In genomic region chr17:60107526-60108257, GRCh38 we compare ENCODE assay signal across 19 cellular contexts. TPM values are rescaled to one million over a fixed set of nuclear protein-coding genes. Genes with fewer than 3 reads are reported as not detected.
DNase-seq lines count a peak whose midpoint lies in the region; FAIRE-seq and TF ChIP-seq lines count a peak whose summit lies in the region.
"Had no signal": no experiment of that assay in that cellular context is flagged by ENCODE, and none has a peak within 500 bp of the region (broad histone marks: within the 10 kb centered on the region; RNA-seq: fewer than 3 reads in every experiment).

No MANE protein-coding gene starts in this region.

- TF ChIP-seq POLR2A in breast epithelium (IDR thresholded peaks at IDR 0.05) = no peak

- H3K79me2 ChIP-seq in OCI-LY1 (ENCODE audit: insufficient read depth, low read length) = no peaks in the 10 kb centered on the region
- H3K79me2 ChIP-seq in OCI-LY7 (ENCODE audit: insufficient read depth, low read depth, low read length) = no peaks in the 10 kb centered on the region

- TF ChIP-seq CTCF in breast epithelium (IDR thresholded peaks at IDR 0.05) (no peak), OCI-LY1 (IDR thresholded peaks at IDR 0.05; ENCODE audit: low read length) (peak; percentile 9; the same call in 1 of the 2 replicates), fibroblast of pulmonary artery (IDR thresholded peaks at IDR 0.05; ENCODE audit: low read length, missing control alignments) (peak; percentile 17), glutamatergic neuron (IDR thresholded peaks at IDR 0.05; ENCODE audit: partially characterized antibody, unreplicated experiment) (no peak), OCI-LY7 (conservative IDR thresholded peaks at IDR 0.05; ENCODE audit: low read length) (no peak)

- in situ Hi-C loops in T47D (cut with HindIII; ENCODE audit: low pct_unique_long_range_greater_than_20kb, low sequenced_read_pairs) = no loop called here

- POLR2A ChIA-PET in OCI-LY7 (lab: Charles Lee) = no interaction called here

- no peak overlapping the region for H2AFZ ChIP-seq in OCI-LY1 (ENCODE audit: low read length)
- no peak overlapping the region for H2AFZ ChIP-seq in OCI-LY7 (ENCODE audit: low read length)

- no TSS peak for BruUV-seq in OCI-LY7 (replicated peaks; lab: Mats Ljungman, UMichigan)

- CTCF ChIA-PET in OCI-LY7 (lab: Charles Lee; ENCODE audit: unreplicated experiment) = no interaction called here

- peak; percentile 9 for FAIRE-seq in urothelium cell line (lab: Jason Lieb, UNC)

- H3K36me3 Mint-ChIP-seq in glutamatergic neuron (ENCODE audit: unreplicated experiment) = no peaks in the 10 kb centered on the region

- H3K9ac ChIP-seq in OCI-LY1 (ENCODE audit: low read length) = no peak overlapping the region
- H3K9ac ChIP-seq: BLaER1 had no signal

- H3K27ac Mint-ChIP-seq in glutamatergic neuron (ENCODE audit: unreplicated experiment) = no peak overlapping the region
- H3K27ac Mint-ChIP-seq: activated T-cell treated with anti-CD3 and anti-CD28 coated beads, Interleukin-2, amount 50 U/mL, for 72 hours had no signal

- H3F3A ChIP-seq in OCI-LY1 (ENCODE audit: insufficient read depth, low read length) = no peaks in the 10 kb centered on the region

- H3K9me3 Mint-ChIP-seq in glutamatergic neuron (ENCODE audit: unreplicated experiment) = no peaks in the 10 kb centered on the region
- H3K9me3 Mint-ChIP-seq: activated T-cell treated with anti-CD3 and anti-CD28 coated beads, Interleukin-2, amount 50 U/mL, for 72 hours had no signal

- DNase-seq in T47D (ENCODE audit: low read depth in 1 of 2, low spot score in 1 of 2) (peak; percentile 67 to 72), breast epithelium (ENCODE audit: low spot score in 2 of 2) (no peak), fibroblast of pulmonary artery (ENCODE audit: low read depth) (peak; percentile 44), urothelium cell line (ENCODE audit: low spot score) (no peak), HK-2 (ENCODE audit: unreplicated experiment) (no peak), glutamatergic neuron (no peak), OCI-LY7 (ENCODE audit: low spot score) (no peak)
- DNase-seq: activated CD4-positive, alpha-beta T cell treated with anti-CD3 and anti-CD28 coated beads for 1 hour; activated T-cell treated with anti-CD3 and anti-CD28 coated beads, Interleukin-2, amount 50 U/mL, for 72 hours; aorta; effector CD8-positive, alpha-beta T cell; GF-D8; NCI-H1694; NCI-H748 treated with DMSO at 0.1 percent for 48 hours; stimulated activated CD4-positive, alpha-beta T cell treated with anti-CD3 and anti-CD28 coated beads, Interleukin-2, amount 100 ng/mL, for 24 hours had no signal

- H3K4me1 ChIP-seq in breast epithelium (no peaks in the 10 kb centered on the region), OCI-LY1 (ENCODE audit: insufficient read depth, low read length, severe bottlenecking) (peaks cover 13% of the 10 kb centered on the region), OCI-LY7 (ENCODE audit: insufficient read depth, low read length, poor library complexity, severe bottlenecking) (peaks cover 11% of the 10 kb centered on the region)

- no peaks in the 10 kb centered on the region for H3K36me3 ChIP-seq in breast epithelium
- H3K36me3 ChIP-seq in OCI-LY1 (ENCODE audit: insufficient read depth, low read length) = no peaks in the 10 kb centered on the region
- H3K36me3 ChIP-seq in OCI-LY7 (ENCODE audit: insufficient read depth, low read length) = no peaks in the 10 kb centered on the region
- H3K36me3 ChIP-seq: BLaER1, SJSA1 had no signal

- H3K27me3 Mint-ChIP-seq in glutamatergic neuron (ENCODE audit: unreplicated experiment) = peaks cover 3% of the 10 kb centered on the region

- no peaks in the 10 kb centered on the region for H4K20me1 ChIP-seq in OCI-LY1 (ENCODE audit: insufficient read depth, low read length)
- no peaks in the 10 kb centered on the region for H4K20me1 ChIP-seq in OCI-LY7 (ENCODE audit: insufficient read depth, low read length)
- H4K20me1 ChIP-seq: BLaER1 had no signal

- H3K27me3 ChIP-seq in breast epithelium (no peaks in the 10 kb centered on the region), OCI-LY1 (ENCODE audit: insufficient read depth, low read length) (no peaks in the 10 kb centered on the region)
- H3K27me3 ChIP-seq: SJSA1 had no signal

- H3K9me2 ChIP-seq in OCI-LY1 (ENCODE audit: low read depth, low read length) (no peaks in the 10 kb centered on the region), OCI-LY7 (ENCODE audit: insufficient read depth, low read length) (no peaks in the 10 kb centered on the region)

- no peaks in the 10 kb centered on the region for H3K9me3 ChIP-seq in breast epithelium
- no peaks in the 10 kb centered on the region for H3K9me3 ChIP-seq in OCI-LY1 (ENCODE audit: low read length)
- no peaks in the 10 kb centered on the region for H3K9me3 ChIP-seq in OCI-LY7 (ENCODE audit: low read length)
- H3K9me3 ChIP-seq: BLaER1, SJSA1 had no signal

- no peaks in the 10 kb centered on the region for H3K4me1 Mint-ChIP-seq in glutamatergic neuron (ENCODE audit: low read depth, unreplicated experiment)

- intact Hi-C loops in breast epithelium (cut with DNase I; ENCODE audit: low total_unique reads) (no loop called here), OCI-LY7 (cut with micrococcal nuclease; ENCODE audit: unreplicated experiment) (no loop called here)

- H3K4me3 ChIP-seq in breast epithelium (no peak overlapping the region), OCI-LY1 (ENCODE audit: low read depth, low read length, poor library complexity, severe bottlenecking) (no peak overlapping the region), fibroblast of pulmonary artery (replicated peaks; ENCODE audit: low read depth, low read length) (no peak overlapping the region), OCI-LY7 (ENCODE audit: low read depth, low read length, poor library complexity, severe bottlenecking) (no peak overlapping the region)
- H3K4me3 ChIP-seq: BLaER1, SJSA1 had no signal

- H3K4me3 Mint-ChIP-seq in glutamatergic neuron (ENCODE audit: unreplicated experiment) = no peak overlapping the region
- H3K4me3 Mint-ChIP-seq: activated T-cell treated with anti-CD3 and anti-CD28 coated beads, Interleukin-2, amount 50 U/mL, for 72 hours had no signal

- H3K27ac ChIP-seq in breast epithelium (no peak overlapping the region), OCI-LY1 (ENCODE audit: low read depth, low read length, poor library complexity, severe bottlenecking) (no peak overlapping the region), OCI-LY7 (ENCODE audit: low read depth, low read length, poor library complexity, severe bottlenecking) (no peak overlapping the region)
- H3K27ac ChIP-seq: BLaER1, SJSA1 had no signal

- H3K4me2 ChIP-seq in OCI-LY1 (ENCODE audit: low read length) (no peak overlapping the region), OCI-LY7 (ENCODE audit: low read length) (no peak overlapping the region)
- H3K4me2 ChIP-seq: BLaER1 had no signal

RNA-seq across cellular contexts. Expression of gene HEATR6, which starts 29.0 kb away (rescaled TPM):
- total RNA-seq in breast epithelium (10 to 100 TPM in 2 of 3 donors, 1 to 10 TPM in 1; 9.1 to 16.4 (median 16.1) TPM), glutamatergic neuron (ENCODE audit: unreplicated experiment) (28.0 TPM), OCI-LY7 (2022) (6.6 and 8.7 TPM in 2 replicates)
- 9.6 and 10.4 TPM in 2 replicates for total RNA-seq in OCI-LY7 (2014; rRNA removed; shearing (Covaris generic))

RNA-seq across cellular contexts. Expression of gene CA4, which starts 42.1 kb away (rescaled TPM):
- total RNA-seq in breast epithelium (10 to 100 TPM in 2 of 3 donors, 1 to 10 TPM in 1; 4.7 to 46.5 (median 12.3) TPM), glutamatergic neuron (ENCODE audit: unreplicated experiment) (0.98 TPM), OCI-LY7 (2022) (not detected in 2 replicates)
- total RNA-seq in OCI-LY7 (2014; rRNA removed; shearing (Covaris generic)) = not detected in 2 replicates
- total RNA-seq: activated T-cell treated with anti-CD3 and anti-CD28 coated beads, Interleukin-2, amount 50 U/mL, for 72 hours; HT1080; SJSA1 had no signal

Comparison
In these comparisons a context has a peak if more than half of its experiments do, and no peak if none do; other contexts are left out.
1. DNase-seq: peak in T47D (2 of 2) and fibroblast of pulmonary artery (single experiment); none in breast epithelium (0 of 2), urothelium cell line (single experiment), HK-2 (single experiment), glutamatergic neuron (single experiment) and OCI-LY7 (single experiment).
2. CTCF ChIP-seq: peak in OCI-LY1 (single experiment) and fibroblast of pulmonary artery (single experiment); none in breast epithelium (0 of 3), glutamatergic neuron (single experiment) and OCI-LY7 (single experiment).